ENCODE assay signal across 17 cellular contexts in genomic region chr3:177826253-177826652, GRCh38.
"Had no signal": no experiment of that assay in that cellular context is flagged by ENCODE, and none has a peak within 500 bp of the region (broad histone marks: within the 10 kb centered on the region; RNA-seq: fewer than 3 reads in every experiment).

No MANE protein-coding gene starts in this region.

- H3K9me3 Mint-ChIP-seq: activated CD4-positive, alpha-beta memory T cell treated with anti-CD3 and anti-CD28 coated beads, Interleukin-2, amount 10 ng/mL, durations not matched to agents 7 days and 5 days; activated T-cell treated with anti-CD3 and anti-CD28 coated beads, Interleukin-2, amount 50 U/mL, for 24 hours; immature natural killer cell; stimulated activated naive B cell treated with anti-CD40 and anti-IgM and Interleukin-4, amounts not matched to agents 10 μg/mL and 1 μg/mL and 100 μg/mL, for 72 hours; T-helper 1 cell treated with Interleukin-12 subunit alpha and Interleukin-12 subunit beta and Interleukin-4 antibody, amounts not matched to agents 30 μg/mL and 1 μg/mL, for 36 hours; WTC11 had no signal

- H3K27ac Mint-ChIP-seq: activated CD4-positive, alpha-beta memory T cell treated with anti-CD3 and anti-CD28 coated beads, Interleukin-2, amount 10 ng/mL, durations not matched to agents 7 days and 5 days; activated T-cell treated with anti-CD3 and anti-CD28 coated beads, Interleukin-2, amount 50 U/mL, for 24 hours; immature natural killer cell; stimulated activated naive B cell treated with anti-CD40 and anti-IgM and Interleukin-4, amounts not matched to agents 10 μg/mL and 1 μg/mL and 100 μg/mL, for 72 hours; T-helper 1 cell treated with Interleukin-12 subunit alpha and Interleukin-12 subunit beta and Interleukin-4 antibody, amounts not matched to agents 30 μg/mL and 1 μg/mL, for 36 hours; WTC11 had no signal

- H3K27me3 ChIP-seq: cardiac muscle cell, neutrophil, suprapubic skin had no signal

- H3K4me1 Mint-ChIP-seq: activated CD4-positive, alpha-beta memory T cell treated with anti-CD3 and anti-CD28 coated beads, Interleukin-2, amount 10 ng/mL, durations not matched to agents 7 days and 5 days; immature natural killer cell had no signal

- H3K36me3 Mint-ChIP-seq: immature natural killer cell; stimulated activated naive B cell treated with anti-CD40 and anti-IgM and Interleukin-4, amounts not matched to agents 10 μg/mL and 1 μg/mL and 100 μg/mL, for 72 hours; WTC11 had no signal

- DNase-seq: activated CD4-positive, alpha-beta memory T cell treated with anti-CD3 and anti-CD28 coated beads, Interleukin-2, amount 10 ng/mL, durations not matched to agents 7 days and 5 days; activated CD4-positive, alpha-beta T cell treated with anti-CD3 and anti-CD28 coated beads for 4 hours; activated effector memory CD4-positive, alpha-beta T cell treated with Interleukin-2 at 50 U/mL for 16 hours; activated naive CD4-positive, alpha-beta T cell treated with anti-CD3 and anti-CD28 coated beads, Interleukin-2, amount 50 U/mL, for 16 hours; activated T-cell treated with anti-CD3 and anti-CD28 coated beads, Interleukin-2, amount 50 U/mL, for 24 hours; foreskin fibroblast; immature natural killer cell; posterior cingulate gyrus; stimulated activated CD4-positive, alpha-beta T cell treated with anti-CD3 and anti-CD28 coated beads, Interleukin-15, amount 100 ng/mL, for 24 hours; stimulated activated CD4-positive, alpha-beta T cell treated with anti-CD3 and anti-CD28 coated beads, Interleukin-4, amount 100 ng/mL, for 1 hour; stimulated activated naive B cell treated with anti-CD40 and anti-IgM and Interleukin-4, amounts not matched to agents 10 μg/mL and 1 μg/mL and 100 μg/mL, for 72 hours had no signal

- H3K4me3 ChIP-seq: cardiac muscle cell, skin epidermis, suprapubic skin had no signal

- ATAC-seq: stimulated activated naive B cell treated with anti-CD40 and anti-IgM and Interleukin-4, amounts not matched to agents 10 μg/mL and 1 μg/mL and 100 μg/mL, for 72 hours; WTC11 had no signal

- H3K36me3 ChIP-seq: cardiac muscle cell, neutrophil, suprapubic skin had no signal

- H3K4me3 Mint-ChIP-seq: activated CD4-positive, alpha-beta memory T cell treated with anti-CD3 and anti-CD28 coated beads, Interleukin-2, amount 10 ng/mL, durations not matched to agents 7 days and 5 days; activated T-cell treated with anti-CD3 and anti-CD28 coated beads, Interleukin-2, amount 50 U/mL, for 24 hours; immature natural killer cell; stimulated activated naive B cell treated with anti-CD40 and anti-IgM and Interleukin-4, amounts not matched to agents 10 μg/mL and 1 μg/mL and 100 μg/mL, for 72 hours; T-helper 1 cell treated with Interleukin-12 subunit alpha and Interleukin-12 subunit beta and Interleukin-4 antibody, amounts not matched to agents 30 μg/mL and 1 μg/mL, for 36 hours; WTC11 had no signal

- H3K9me3 ChIP-seq: neutrophil, suprapubic skin had no signal

- H3K27me3 Mint-ChIP-seq: activated CD4-positive, alpha-beta memory T cell treated with anti-CD3 and anti-CD28 coated beads, Interleukin-2, amount 10 ng/mL, durations not matched to agents 7 days and 5 days; activated T-cell treated with anti-CD3 and anti-CD28 coated beads, Interleukin-2, amount 50 U/mL, for 24 hours; stimulated activated naive B cell treated with anti-CD40 and anti-IgM and Interleukin-4, amounts not matched to agents 10 μg/mL and 1 μg/mL and 100 μg/mL, for 72 hours had no signal

- H3K27ac ChIP-seq: cardiac muscle cell, neutrophil, skin epidermis, suprapubic skin had no signal
